In the genomic region with DNA sequence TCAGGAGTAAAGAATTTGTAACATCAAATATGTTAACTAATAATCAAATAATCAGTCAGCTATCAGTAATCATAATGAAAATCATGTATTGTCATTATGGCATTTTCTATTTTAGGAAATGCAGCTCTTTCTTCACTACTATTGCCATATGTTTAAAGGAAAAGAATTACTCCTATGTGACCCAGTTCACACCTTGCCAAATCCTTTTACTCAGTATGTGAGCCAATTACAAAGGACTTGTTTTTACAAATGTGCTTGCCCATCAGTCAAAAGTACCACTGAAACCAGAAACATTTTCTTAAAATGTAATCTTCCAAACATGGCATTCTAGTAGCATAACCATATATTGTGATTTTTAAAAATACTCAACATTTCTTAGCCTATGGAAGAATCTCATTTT, we compare ENCODE assay signal across 25 cellular contexts.
"Had no signal": no experiment of that assay in that cellular context is flagged by ENCODE, and none has a peak within 500 bp of the region (broad histone marks: within the 10 kb centered on the region; RNA-seq: fewer than 3 reads in every experiment).

No MANE protein-coding gene starts in this region.

- H3K4me3 Mint-ChIP-seq: activated CD8-positive, alpha-beta T cell treated with anti-CD3 and anti-CD28 coated beads for 36 hours; activated naive CD4-positive, alpha-beta T cell treated with anti-CD3 and anti-CD28 coated beads for 36 hours; activated naive CD8-positive, alpha-beta T cell; activated T-helper 1 cell treated with anti-CD3 and anti-CD28 coated beads, Interleukin-12 subunit alpha, Interleukin-12 subunit beta, Interleukin-2, Interleukin-4 antibody, amounts not matched to agents 30 ng/mL and 10 ng/mL and 1 ng/mL, durations not matched to agents 14 hours and 24 hours and 36 hours had no signal

- H3K27ac ChIP-seq: SJSA1 had no signal

- H3K27me3 Mint-ChIP-seq: activated CD8-positive, alpha-beta T cell treated with anti-CD3 and anti-CD28 coated beads for 36 hours; activated naive CD8-positive, alpha-beta T cell had no signal

- DNase-seq: activated CD4-positive, alpha-beta T cell treated with anti-CD3 and anti-CD28 coated beads for 4 hours; activated CD8-positive, alpha-beta memory T cell treated with anti-CD3 and anti-CD28 coated beads, Interleukin-2, amount 50 U/mL, for 4 hours; activated CD8-positive, alpha-beta T cell treated with anti-CD3 and anti-CD28 coated beads for 36 hours; activated effector memory CD4-positive, alpha-beta T cell treated with anti-CD3 and anti-CD28 coated beads, Interleukin-2, amount 50 U/mL, for 16 hours; activated naive CD4-positive, alpha-beta T cell treated with anti-CD3 and anti-CD28 coated beads for 36 hours; activated T-cell treated with anti-CD3 and anti-CD28 coated beads, Interleukin-2, amount 50 U/mL, for 1 hour; anterior cingulate cortex; Kasumi-1; KBM-7; NCI-H1105 treated with DMSO at 0.1 percent for 48 hours; NCI-H1436 treated with DMSO at 0.1 percent for 48 hours; NCI-H187; NCI-H2081; NCI-H446; NCI-H524; NCI-H748 treated with DMSO at 0.1 percent for 48 hours; NK-92 treated with Interleukin-12 subunit alpha and Interleukin-12 subunit beta, amount 100 ng/mL, for 24 hours; PC-3; SHP77; SW 1271 had no signal

- H3K27ac Mint-ChIP-seq: activated CD8-positive, alpha-beta T cell treated with anti-CD3 and anti-CD28 coated beads for 36 hours; activated naive CD4-positive, alpha-beta T cell treated with anti-CD3 and anti-CD28 coated beads for 36 hours; activated naive CD8-positive, alpha-beta T cell; activated T-helper 1 cell treated with anti-CD3 and anti-CD28 coated beads, Interleukin-12 subunit alpha, Interleukin-12 subunit beta, Interleukin-2, Interleukin-4 antibody, amounts not matched to agents 30 ng/mL and 10 ng/mL and 1 ng/mL, durations not matched to agents 14 hours and 24 hours and 36 hours had no signal

- H3K4me3 ChIP-seq: SJSA1 had no signal

- H3K27me3 ChIP-seq: SJSA1 had no signal

- ATAC-seq: activated CD4-positive, CD25-positive, alpha-beta regulatory T cell treated with anti-CD3 and anti-CD28 coated beads, Interleukin-2, amount 50 U/mL, for 24 hours; activated CD8-positive, alpha-beta T cell treated with anti-CD3 and anti-CD28 coated beads for 36 hours; PC-3; SK-N-SH treated with all-trans-retinoic acid at 6 μM for 48 hours had no signal
